Comparison of ENCODE assay signal across 8 cellular contexts in genomic region chr17:27457731-27458523, GRCh38. TPM values are rescaled to one million over a fixed set of nuclear protein-coding genes. Genes with fewer than 3 reads are reported as not detected.
DNase-seq lines count a peak whose midpoint lies in the region; ATAC-seq and TF ChIP-seq lines count a peak whose summit lies in the region.

No MANE protein-coding gene starts in this region.

- H3K4me1 Mint-ChIP-seq in activated naive CD4-positive, alpha-beta T cell treated with anti-CD3 and anti-CD28 coated beads, Interleukin-2, amount 10 ng/mL, durations not matched to agents 7 days and 5 days = peaks cover 60% of the 10 kb centered on the region
- H3K4me1 Mint-ChIP-seq in nephron = peaks cover 30% of the 10 kb centered on the region

- H3K9me3 Mint-ChIP-seq in activated naive CD4-positive, alpha-beta T cell treated with anti-CD3 and anti-CD28 coated beads, Interleukin-2, amount 10 ng/mL, durations not matched to agents 7 days and 5 days = no peaks in the 10 kb centered on the region
- H3K9me3 Mint-ChIP-seq in nephron = no peaks in the 10 kb centered on the region

- no peak for DNase-seq in activated naive CD4-positive, alpha-beta T cell treated with anti-CD3 and anti-CD28 coated beads, Interleukin-2, amount 10 ng/mL, durations not matched to agents 7 days and 5 days
- DNase-seq in activated naive CD4-positive, alpha-beta T cell treated with anti-CD3 and anti-CD28 coated beads, Interleukin-2, amount 50 U/mL, for 16 hours = no peak
- DNase-seq in NCI-H526 (lab: John Stamatoyannopoulos, UW) (peak; percentile 19 to 70), dorsolateral prefrontal cortex (no peak), omental fat pad (ENCODE audit: low spot score) (no peak), NCI-H1436 (lab: John Stamatoyannopoulos, UW) (no peak)

- H3K4me3 Mint-ChIP-seq in activated naive CD4-positive, alpha-beta T cell treated with anti-CD3 and anti-CD28 coated beads, Interleukin-2, amount 10 ng/mL, durations not matched to agents 7 days and 5 days = peak overlapping the region; percentile 82
- peak overlapping the region; percentile 95 to 98 (median 95) for H3K4me3 Mint-ChIP-seq in nephron

- peak in 4 of 56 donors; percentile 10 to 22 (median 15) for TF ChIP-seq CTCF in dorsolateral prefrontal cortex (IDR thresholded peaks at IDR 0.05 in 54 of 56, conservative IDR thresholded peaks at IDR 0.05 in 2 of 56; ENCODE audit: low read depth in 1 of 56, partially characterized antibody in 56 of 56)
- no peak for TF ChIP-seq CTCF in nephron (IDR thresholded peaks at IDR 0.05; ENCODE audit: unreplicated experiment in 3 of 3)
- no peak for TF ChIP-seq CTCF in omental fat pad (IDR thresholded peaks at IDR 0.05)

- H3K27ac ChIP-seq in dorsolateral prefrontal cortex = peak overlapping the region in 41 of 59 donors; percentile 0 to 96 (median 77)

- no peaks in the 10 kb centered on the region for H3K27me3 ChIP-seq in dorsolateral prefrontal cortex

- H3K36me3 Mint-ChIP-seq in activated naive CD4-positive, alpha-beta T cell treated with anti-CD3 and anti-CD28 coated beads, Interleukin-2, amount 10 ng/mL, durations not matched to agents 7 days and 5 days = peaks cover 7% of the 10 kb centered on the region
- H3K36me3 Mint-ChIP-seq in nephron (ENCODE audit: low read depth) = no peaks in the 10 kb centered on the region

- intact Hi-C loops in dorsolateral prefrontal cortex (cut with DNase I) = loop anchor here (2.0 to 10.0 kb wide), 8 partner anchors 34 to 194 kb away; partner anchors contain the start of gene WSB1 (in 1 of the 2)

- CTCF ChIA-PET in activated naive CD4-positive, alpha-beta T cell treated with anti-CD3 and anti-CD28 coated beads, Interleukin-2, amount 10 ng/mL, durations not matched to agents 7 days and 5 days (lab: Charles Lee) = interaction anchor here (0.7 to 2.1 kb wide), 10 partner anchors 9 to 143 kb away, joined by 3 to 10 read pairs (median 4); no protein-coding TSS in a partner anchor

- peaks cover 24% of the 10 kb centered on the region for H3K27me3 Mint-ChIP-seq in activated naive CD4-positive, alpha-beta T cell treated with anti-CD3 and anti-CD28 coated beads, Interleukin-2, amount 10 ng/mL, durations not matched to agents 7 days and 5 days
- H3K27me3 Mint-ChIP-seq in nephron (ENCODE audit: low read depth) = peaks cover 17% of the 10 kb centered on the region

- H3K4me3 ChIP-seq in dorsolateral prefrontal cortex = peak overlapping the region; percentile 57 to 96 (median 88)

- peak overlapping the region; percentile 70 for H3K27ac Mint-ChIP-seq in activated naive CD4-positive, alpha-beta T cell treated with anti-CD3 and anti-CD28 coated beads, Interleukin-2, amount 10 ng/mL, durations not matched to agents 7 days and 5 days
- peak overlapping the region; percentile 57 to 85 (median 81) for H3K27ac Mint-ChIP-seq in nephron

- ATAC-seq in omental fat pad (ENCODE audit: low FRiP score) (no peak), GM18861 (IDR thresholded peaks at IDR 0.05; ENCODE audit: unreplicated experiment) (no peak)

RNA-seq across cellular contexts. Expression of gene KSR1, which starts 1.7 kb away (rescaled TPM):
- total RNA-seq in dorsolateral prefrontal cortex = 100 to 1,000 TPM in 3 of 120 experiments, 10 to 100 TPM in 117; 44.7 to 102 (median 69.9) TPM
- total RNA-seq in omental fat pad = 10 to 100 TPM; 25.8 to 42.3 (median 33.9) TPM

Comparison
In these comparisons a context has a peak if more than half of its experiments do, and no peak if none do; other contexts are left out.
1. DNase-seq: peak in NCI-H526 (2 of 2); none in activated naive CD4-positive, alpha-beta T cell treated with anti-CD3 and anti-CD28 coated beads, Interleukin-2, amount 10 ng/mL, durations not matched to agents 7 days and 5 days (single experiment), activated naive CD4-positive, alpha-beta T cell treated with anti-CD3 and anti-CD28 coated beads, Interleukin-2, amount 50 U/mL, for 16 hours (single experiment), dorsolateral prefrontal cortex (0 of 10), omental fat pad (single experiment) and NCI-H1436 (single experiment).